In the genomic region with DNA sequence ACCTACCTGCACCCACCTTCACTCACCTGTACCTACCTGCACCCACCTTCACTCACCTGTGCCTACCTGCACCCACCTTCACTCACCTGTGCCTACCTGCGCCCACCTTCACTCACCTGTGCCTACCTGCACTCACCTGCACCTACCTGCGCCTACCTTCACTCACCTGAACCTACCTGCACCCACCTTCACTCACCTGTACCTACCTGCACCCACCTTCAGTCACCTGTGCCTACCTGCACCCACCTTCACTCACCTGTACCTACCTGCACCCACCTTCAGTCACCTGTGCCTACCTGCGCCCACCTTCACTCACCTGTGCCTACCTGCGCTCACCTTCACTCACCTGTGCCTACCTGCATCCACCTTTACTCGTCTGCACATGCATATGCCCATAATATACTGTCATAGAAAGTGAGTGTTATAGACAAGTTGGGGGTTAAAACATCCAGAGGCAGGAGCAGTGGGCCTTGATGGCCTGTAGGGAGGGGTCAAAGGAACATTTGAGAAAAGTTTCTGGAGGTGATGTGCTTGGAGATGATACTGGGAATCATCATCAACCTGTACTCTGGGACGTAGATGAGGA, we compare ENCODE assay signal across 7 cellular contexts.
DNase-seq lines count a peak whose midpoint lies in the region; ATAC-seq, FAIRE-seq and TF ChIP-seq lines count a peak whose summit lies in the region.
"Not testable (repeated sequence)": the region's sequence is repeated elsewhere in the genome, so short reads cannot be mapped to it uniquely, and the experiment has no call there.

No MANE protein-coding gene starts in this region.

- not testable (repeated sequence) for H3K4me1 ChIP-seq in GM23338 (ENCODE audit: insufficient read depth); K562 (replicated peaks in 1 of 2; ENCODE audit: control insufficient read depth in 2 of 2, insufficient read depth in 2 of 2, low read length in 2 of 2); HepG2 (ENCODE audit: insufficient read depth, low read length)

- H2AFZ ChIP-seq in GM23338 = peak overlapping the region; percentile 49; the same call in 1 of the 2 replicates
- not testable (repeated sequence) for H2AFZ ChIP-seq in K562 (ENCODE audit: low read depth, low read length); HepG2 (ENCODE audit: low read length)

- TF ChIP-seq POLR2A in K562 (conservative IDR thresholded peaks at IDR 0.05); HepG2 (IDR thresholded peaks at IDR 0.05; ENCODE audit: insufficient read depth in 1 of 2, low read depth in 2 of 2, low read length in 2 of 2): not testable (repeated sequence)

- not testable (repeated sequence) for H4K20me1 ChIP-seq in GM23338 (replicated peaks; ENCODE audit: insufficient read depth); K562 (replicated peaks; ENCODE audit: control insufficient read depth, insufficient read depth, low read length); HepG2 (ENCODE audit: insufficient read depth, low read length)

- ATAC-seq in GM23338; activated T-helper 17 cell treated with anti-CD3 and anti-CD28 coated beads, Interleukin-2, amount 50 U/mL, for 72 hours (replicated peaks); K562; HepG2; stimulated activated effector memory CD8-positive, alpha-beta T cell treated with anti-CD3 and anti-CD28 coated beads, Interleukin-12 subunit alpha, Interleukin-12 subunit beta, amount 100 ng/mL, for 72 hours: not testable (repeated sequence)

- not testable (repeated sequence) for H3K27ac Mint-ChIP-seq in GM23338
- peak overlapping the region; percentile 47 for H3K27ac Mint-ChIP-seq in activated CD4-positive, alpha-beta T cell treated with anti-CD3 and anti-CD28 coated beads, Interleukin-2, amount 10 ng/mL, durations not matched to agents 24 days and 14 days
- H3K27ac Mint-ChIP-seq in activated T-helper 17 cell treated with anti-CD3 and anti-CD28 coated beads, Interleukin-2, amount 50 U/mL, for 72 hours = peak overlapping the region; percentile 61
- H3K27ac Mint-ChIP-seq in stimulated activated effector memory CD8-positive, alpha-beta T cell treated with anti-CD3 and anti-CD28 coated beads, Interleukin-12 subunit alpha, Interleukin-12 subunit beta, amount 100 ng/mL, for 72 hours = peak overlapping the region; percentile 96

- intact Hi-C loops in activated CD4-positive, alpha-beta T cell treated with anti-CD3 and anti-CD28 coated beads, Interleukin-2, amount 10 ng/mL, durations not matched to agents 24 days and 14 days (cut with micrococcal nuclease); K562 (cut with micrococcal nuclease); HepG2 (cut with micrococcal nuclease; ENCODE audit: unreplicated experiment): not testable (repeated sequence)

- not testable (repeated sequence) for H3K4me3 ChIP-seq in GM23338; K562; HepG2 (replicated peaks in 1 of 3; ENCODE audit: insufficient read depth in 1 of 3, low read depth in 2 of 3, low read length in 3 of 3)

- H3K4me3 Mint-ChIP-seq in GM23338; activated CD4-positive, alpha-beta T cell treated with anti-CD3 and anti-CD28 coated beads, Interleukin-2, amount 10 ng/mL, durations not matched to agents 24 days and 14 days; stimulated activated effector memory CD8-positive, alpha-beta T cell treated with anti-CD3 and anti-CD28 coated beads, Interleukin-12 subunit alpha, Interleukin-12 subunit beta, amount 100 ng/mL, for 72 hours: not testable (repeated sequence)
- peak overlapping the region; percentile 13 for H3K4me3 Mint-ChIP-seq in activated T-helper 17 cell treated with anti-CD3 and anti-CD28 coated beads, Interleukin-2, amount 50 U/mL, for 72 hours

- not testable (repeated sequence) for H3F3A ChIP-seq in GM23338 (replicated peaks; ENCODE audit: low read depth)

- 14% methylated on average over 6 of the region's 6 CpGs for WGBS in K562 (ENCODE audit: insufficient coverage, low coverage, missing lambda C conversion rate)
- WGBS in HepG2 (ENCODE audit: low lambda C conversion rate) = 46% methylated on average over 6 of the region's 6 CpGs

- H3K27ac ChIP-seq in GM23338 (ENCODE audit: low read depth); K562 (ENCODE audit: extremely low read depth, low read depth, low read length); HepG2 (ENCODE audit: extremely low read length, insufficient read depth, low read length): not testable (repeated sequence)

- H3K9ac ChIP-seq in K562 (ENCODE audit: insufficient read depth in 1 of 2, low read depth in 2 of 2, low read length in 2 of 2); HepG2 (ENCODE audit: insufficient read depth, low read depth, low read length): not testable (repeated sequence)

- H3K4me2 ChIP-seq in GM23338; K562 (ENCODE audit: insufficient read depth, low read length); HepG2 (ENCODE audit: low read depth, low read length): not testable (repeated sequence)

- CTCF ChIA-PET in K562 (lab: Yijun Ruan, JAX; ENCODE audit: low intra/inter-chr PET ratio); HepG2 (lab: Yijun Ruan, JAX; ENCODE audit: low intra/inter-chr PET ratio, low total read pairs): not testable (repeated sequence)

- H3K9me1 ChIP-seq in K562 (ENCODE audit: control insufficient read depth, insufficient read depth, low read length) = not testable (repeated sequence)

- H3K9me3 ChIP-seq in K562 (replicated peaks; ENCODE audit: control insufficient read depth, insufficient read depth, low read depth, low read length) = not testable (repeated sequence)
- H3K9me3 ChIP-seq in HepG2 (ENCODE audit: low read length) = peaks cover 39% of the 10 kb centered on the region

- TF ChIP-seq CTCF in GM23338 (conservative IDR thresholded peaks at IDR 0.05; ENCODE audit: low read depth in 2 of 2); K562 (IDR thresholded peaks at IDR 0.05 in 2 of 3, conservative IDR thresholded peaks at IDR 0.05 in 1 of 3; ENCODE audit: insufficient read depth in 2 of 3, low read depth in 1 of 3, low read length in 3 of 3); HepG2 (CRISPR knock-in tag; IDR thresholded peaks at IDR 0.05): not testable (repeated sequence)

- H3K79me2 ChIP-seq in GM23338 (replicated peaks; ENCODE audit: insufficient read depth); K562 (ENCODE audit: control insufficient read depth, insufficient read depth, low read length); HepG2 (ENCODE audit: insufficient read depth, low read length): not testable (repeated sequence)

- not testable (repeated sequence) for H3K36me3 ChIP-seq in GM23338 (ENCODE audit: insufficient read depth); K562 (ENCODE audit: control insufficient read depth, insufficient read depth, low read length); HepG2 (replicated peaks in 1 of 2; ENCODE audit: control insufficient read depth in 1 of 2, insufficient read depth in 2 of 2, low read length in 2 of 2)

- not testable (repeated sequence) for H3K27me3 ChIP-seq in GM23338 (ENCODE audit: insufficient read depth); K562 (ENCODE audit: control insufficient read depth in 2 of 2, insufficient read depth in 2 of 2, low read length in 2 of 2); HepG2 (ENCODE audit: control insufficient read depth in 1 of 2, insufficient read depth in 2 of 2, low read length in 2 of 2)

- not testable (repeated sequence) for FAIRE-seq in K562 (lab: Jason Lieb, UNC); HepG2 (lab: Jason Lieb, UNC)

- POLR2A ChIA-PET in K562 (lab: Yijun Ruan, JAX); HepG2 (lab: Yijun Ruan, JAX): not testable (repeated sequence)

- in situ Hi-C loops in K562 (cut with MboI); HepG2 (cut with HindIII; ENCODE audit: extremely low pct_ligation_motif_present, low pct_unique_long_range_greater_than_20kb): not testable (repeated sequence)

- TF ChIP-seq RAD21 in K562 (CRISPR knock-in tag; conservative IDR thresholded peaks at IDR 0.05 in 1 of 2, IDR thresholded peaks at IDR 0.05 in 1 of 2); HepG2 (CRISPR knock-in tag; IDR thresholded peaks at IDR 0.05): not testable (repeated sequence)

- H3K36me3 Mint-ChIP-seq in GM23338 (ENCODE audit: low read depth); activated CD4-positive, alpha-beta T cell treated with anti-CD3 and anti-CD28 coated beads, Interleukin-2, amount 10 ng/mL, durations not matched to agents 24 days and 14 days (ENCODE audit: low read depth); activated T-helper 17 cell treated with anti-CD3 and anti-CD28 coated beads, Interleukin-2, amount 50 U/mL, for 72 hours (ENCODE audit: low read depth): not testable (repeated sequence)
- peaks cover 24% of the 10 kb centered on the region for H3K36me3 Mint-ChIP-seq in stimulated activated effector memory CD8-positive, alpha-beta T cell treated with anti-CD3 and anti-CD28 coated beads, Interleukin-12 subunit alpha, Interleukin-12 subunit beta, amount 100 ng/mL, for 72 hours

- not testable (repeated sequence) for BruUV-seq in K562 (replicated peaks; lab: Mats Ljungman, UMichigan); HepG2 (replicated peaks; lab: Mats Ljungman, UMichigan)

- not testable (repeated sequence) for DNase-seq in GM23338 (ENCODE audit: low spot score); activated CD4-positive, alpha-beta T cell treated with anti-CD3 and anti-CD28 coated beads, Interleukin-2, amount 10 ng/mL, durations not matched to agents 24 days and 14 days; K562 (ENCODE audit: extremely low read depth in 1 of 4, low spot score in 3 of 4); HepG2 (ENCODE audit: low spot score); stimulated activated effector memory CD8-positive, alpha-beta T cell treated with anti-CD3 and anti-CD28 coated beads, Interleukin-12 subunit alpha, Interleukin-12 subunit beta, amount 100 ng/mL, for 72 hours (ENCODE audit: low spot score in 2 of 2)
- peak; percentile 5 for DNase-seq in NCI-H82 (lab: John Stamatoyannopoulos, UW)

- TF ChIP-seq EP300 in K562 (IDR thresholded peaks at IDR 0.05; ENCODE audit: low read length); HepG2 (IDR thresholded peaks at IDR 0.05; ENCODE audit: low read depth in 2 of 2, low read length in 2 of 2); HepG2 (CRISPR knock-in tag; IDR thresholded peaks at IDR 0.05; ENCODE audit: borderline replicate concordance): not testable (repeated sequence)

- not testable (repeated sequence) for H3K27me3 Mint-ChIP-seq in GM23338 (ENCODE audit: insufficient read depth, low read depth, poor library complexity); activated CD4-positive, alpha-beta T cell treated with anti-CD3 and anti-CD28 coated beads, Interleukin-2, amount 10 ng/mL, durations not matched to agents 24 days and 14 days; activated T-helper 17 cell treated with anti-CD3 and anti-CD28 coated beads, Interleukin-2, amount 50 U/mL, for 72 hours

- not testable (repeated sequence) for H3K4me1 Mint-ChIP-seq in GM23338; activated CD4-positive, alpha-beta T cell treated with anti-CD3 and anti-CD28 coated beads, Interleukin-2, amount 10 ng/mL, durations not matched to agents 24 days and 14 days
- peaks cover 11% of the 10 kb centered on the region for H3K4me1 Mint-ChIP-seq in activated T-helper 17 cell treated with anti-CD3 and anti-CD28 coated beads, Interleukin-2, amount 50 U/mL, for 72 hours
- H3K4me1 Mint-ChIP-seq in stimulated activated effector memory CD8-positive, alpha-beta T cell treated with anti-CD3 and anti-CD28 coated beads, Interleukin-12 subunit alpha, Interleukin-12 subunit beta, amount 100 ng/mL, for 72 hours = peaks cover 19% of the 10 kb centered on the region

- not testable (repeated sequence) for H3K9me2 ChIP-seq in GM23338 (ENCODE audit: insufficient read depth)

- H3K9me3 Mint-ChIP-seq in GM23338; activated T-helper 17 cell treated with anti-CD3 and anti-CD28 coated beads, Interleukin-2, amount 50 U/mL, for 72 hours; stimulated activated effector memory CD8-positive, alpha-beta T cell treated with anti-CD3 and anti-CD28 coated beads, Interleukin-12 subunit alpha, Interleukin-12 subunit beta, amount 100 ng/mL, for 72 hours: not testable (repeated sequence)
- H3K9me3 Mint-ChIP-seq in activated CD4-positive, alpha-beta T cell treated with anti-CD3 and anti-CD28 coated beads, Interleukin-2, amount 10 ng/mL, durations not matched to agents 24 days and 14 days = peaks cover 16% of the 10 kb centered on the region
